In the genomic region with DNA sequence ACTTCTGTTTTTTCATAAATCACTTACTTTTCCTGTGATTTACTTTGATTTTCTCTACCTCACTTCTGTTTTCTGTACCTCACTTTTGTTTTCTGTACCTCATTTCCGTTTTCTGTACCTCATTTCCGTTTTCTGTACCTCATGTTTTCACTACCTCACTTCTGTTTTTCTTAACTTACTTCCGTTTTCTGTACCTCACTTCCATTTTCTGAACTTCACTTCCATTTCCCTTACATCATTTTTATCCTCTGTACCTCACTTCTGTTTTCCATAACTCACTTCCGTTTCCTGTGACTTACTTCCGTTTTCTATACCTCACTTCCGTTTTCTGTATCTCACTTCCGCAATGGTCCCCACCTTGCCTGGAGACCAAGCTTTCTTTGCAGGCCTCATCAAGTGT, we compare ENCODE assay signal across 14 cellular contexts.
"Had no signal": no experiment of that assay in that cellular context is flagged by ENCODE, and none has a peak within 500 bp of the region (broad histone marks: within the 10 kb centered on the region; RNA-seq: fewer than 3 reads in every experiment).

No MANE protein-coding gene starts in this region.

- FAIRE-seq: bronchial epithelial cell, endometrium had no signal

- H3K4me1 Mint-ChIP-seq: natural killer cell had no signal

- ATAC-seq: activated CD8-positive, alpha-beta T cell treated with anti-CD3 and anti-CD28 coated beads, Interleukin-2, amount 10 ng/mL, durations not matched to agents 7 days and 5 days; esophagus mucosa; left cardiac atrium; natural killer cell had no signal

- H3K27ac Mint-ChIP-seq: activated CD8-positive, alpha-beta T cell treated with anti-CD3 and anti-CD28 coated beads, Interleukin-2, amount 10 ng/mL, durations not matched to agents 7 days and 5 days; natural killer cell had no signal

- H3K4me3 Mint-ChIP-seq: activated CD8-positive, alpha-beta T cell treated with anti-CD3 and anti-CD28 coated beads, Interleukin-2, amount 10 ng/mL, durations not matched to agents 7 days and 5 days; natural killer cell had no signal

- H3K27me3 ChIP-seq: dorsolateral prefrontal cortex had no signal

- DNase-seq: activated CD4-positive, alpha-beta T cell treated with anti-CD3 and anti-CD28 coated beads for 4 hours; activated CD8-positive, alpha-beta memory T cell treated with anti-CD3 and anti-CD28 coated beads, Interleukin-2, amount 50 U/mL, for 48 hours; activated CD8-positive, alpha-beta T cell treated with anti-CD3 and anti-CD28 coated beads, Interleukin-2, amount 10 ng/mL, durations not matched to agents 7 days and 5 days; activated naive CD4-positive, alpha-beta T cell; aorta; dorsolateral prefrontal cortex; left cardiac atrium; natural killer cell; occipital lobe; stimulated activated CD4-positive, alpha-beta T cell treated with anti-CD3 and anti-CD28 coated beads, Interleukin-2, amount 100 ng/mL, for 48 hours; stimulated activated naive CD4-positive, alpha-beta T cell treated with Interleukin-2 at 50 U/mL for 16 hours had no signal

- H3K36me3 Mint-ChIP-seq: natural killer cell had no signal

- H3K4me3 ChIP-seq: dorsolateral prefrontal cortex had no signal

- H3K9me3 Mint-ChIP-seq: natural killer cell had no signal
